In the genomic region with DNA sequence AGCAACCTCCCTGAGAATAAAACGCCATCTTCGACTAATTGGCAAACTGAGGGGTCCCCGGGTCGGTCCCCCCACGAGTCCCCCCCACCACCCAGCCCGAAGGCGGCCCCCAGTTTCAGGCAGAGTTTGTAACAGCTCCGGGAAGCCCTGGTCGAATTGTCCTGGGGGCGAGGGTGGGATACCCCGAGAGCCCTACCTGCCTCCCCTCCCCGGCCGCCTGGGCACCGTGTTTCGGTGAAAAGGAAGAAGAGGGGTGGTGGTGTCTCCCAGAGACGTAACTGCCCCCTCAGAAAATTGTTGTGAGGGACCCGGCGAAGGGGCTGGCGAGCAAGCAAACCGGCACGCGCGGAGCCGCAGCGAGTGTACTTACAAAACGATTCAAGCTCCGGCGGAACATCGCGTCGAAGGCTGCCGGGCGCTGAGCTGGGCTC, we compare ENCODE assay signal across 10 cellular contexts. TPM values are rescaled to one million over a fixed set of nuclear protein-coding genes. Genes with fewer than 3 reads are reported as not detected.
DNase-seq lines count a peak whose midpoint lies in the region; ATAC-seq and TF ChIP-seq lines count a peak whose summit lies in the region.
"Had no signal": no experiment of that assay in that cellular context is flagged by ENCODE, and none has a peak within 500 bp of the region (broad histone marks: within the 10 kb centered on the region; RNA-seq: fewer than 3 reads in every experiment).

No MANE protein-coding gene starts in this region.

- H3K4me3 ChIP-seq in OCI-LY7 (ENCODE audit: low read depth, low read length, poor library complexity, severe bottlenecking) (peak overlapping the region; percentile 81), epithelial cell of esophagus (ENCODE audit: low read length) (peak overlapping the region; percentile 59), parathyroid adenoma (ENCODE audit: low read depth, low read length) (peak overlapping the region; percentile 55)

- intact Hi-C loops in OCI-LY7 (cut with micrococcal nuclease; ENCODE audit: unreplicated experiment), result loop anchor here (2.0 kb wide), 1 partner anchor 377 kb away; no protein-coding TSS in a partner anchor

- no peaks in the 10 kb centered on the region for H3K9me3 ChIP-seq in OCI-LY7 (ENCODE audit: low read length)
- no peaks in the 10 kb centered on the region for H3K9me3 ChIP-seq in parathyroid adenoma (ENCODE audit: control insufficient read depth, low read length)

- peak overlapping the region; percentile 52 for H3K27ac ChIP-seq in OCI-LY7 (ENCODE audit: low read depth, low read length, poor library complexity, severe bottlenecking)
- H3K27ac ChIP-seq in parathyroid adenoma, result peak overlapping the region; percentile 15

- POLR2A ChIA-PET in OCI-LY7 (lab: Charles Lee), result no interaction called here

- H4K20me1 ChIP-seq in OCI-LY7 (ENCODE audit: insufficient read depth, low read length), result peaks cover 9% of the 10 kb centered on the region; the same call in 1 of the 2 replicates

- H3K4me1 ChIP-seq in OCI-LY7 (ENCODE audit: insufficient read depth, low read length, poor library complexity, severe bottlenecking) (peaks cover 31% of the 10 kb centered on the region), parathyroid adenoma (peaks cover 4% of the 10 kb centered on the region)

- H2AFZ ChIP-seq in OCI-LY7 (ENCODE audit: low read length) (0 out of 2 replicates have a peak overlapping the region, but pooled peaks have one; percentile 5), parathyroid adenoma (peak overlapping the region; percentile 73)

- no peak overlapping the region for H3K9ac ChIP-seq in parathyroid adenoma

- H3K79me2 ChIP-seq in OCI-LY7 (ENCODE audit: insufficient read depth, low read depth, low read length), result peaks cover 40% of the 10 kb centered on the region
- H3K79me2 ChIP-seq in parathyroid adenoma, result no peaks in the 10 kb centered on the region

- CTCF ChIA-PET in OCI-LY7 (lab: Charles Lee; ENCODE audit: unreplicated experiment), result no interaction called here

- no peak for TF ChIP-seq CTCF in OCI-LY7 (conservative IDR thresholded peaks at IDR 0.05; ENCODE audit: low read length)
- no peak for TF ChIP-seq CTCF in epithelial cell of esophagus (IDR thresholded peaks at IDR 0.05; ENCODE audit: insufficient read depth, low read depth, low read length, missing control alignments)
- no peak for TF ChIP-seq CTCF in parathyroid adenoma (IDR thresholded peaks at IDR 0.05)

- H3K4me2 ChIP-seq in OCI-LY7 (ENCODE audit: low read length) (peak overlapping the region; percentile 88), parathyroid adenoma (ENCODE audit: low read length) (peak overlapping the region; percentile 61)

- BruUV-seq in OCI-LY7 (replicated peaks; lab: Mats Ljungman, UMichigan), result no TSS peak

- H3K36me3 ChIP-seq in OCI-LY7 (ENCODE audit: insufficient read depth, low read length), result no peaks in the 10 kb centered on the region
- H3K36me3 ChIP-seq in parathyroid adenoma (ENCODE audit: control insufficient read depth, insufficient read depth, low read length), result no peaks in the 10 kb centered on the region

- peak; percentile 44 for DNase-seq in ELF-1 (ENCODE audit: low read depth, low spot score)
- no peak for DNase-seq in OCI-LY7 (ENCODE audit: low spot score)
- no peak for DNase-seq in epithelial cell of esophagus (ENCODE audit: low read depth)
- no peak for DNase-seq in KG1 (lab: John Stamatoyannopoulos, UW)

- no peak for ATAC-seq in HG03432 (IDR thresholded peaks at IDR 0.05; ENCODE audit: unreplicated experiment)
- no peak for ATAC-seq in HG03135 (IDR thresholded peaks at IDR 0.05; ENCODE audit: unreplicated experiment)
- no peak for ATAC-seq in HG02973 (IDR thresholded peaks at IDR 0.05; ENCODE audit: unreplicated experiment)

- H3K9me2 ChIP-seq in OCI-LY7 (ENCODE audit: insufficient read depth, low read length), result no peaks in the 10 kb centered on the region

- no peaks in the 10 kb centered on the region for H3K27me3 ChIP-seq in parathyroid adenoma (ENCODE audit: control insufficient read depth, insufficient read depth, low read length)

RNA-seq across cellular contexts. Expression of a gene that starts 1.2 kb away (rescaled TPM):
- total RNA-seq in OCI-LY7 (2014; rRNA removed; shearing (Covaris generic)), result 20.6 and 20.9 TPM in 2 replicates
- total RNA-seq in OCI-LY7 (2022), result 25.2 and 25.7 TPM in 2 replicates

RNA-seq across cellular contexts. Expression of a gene that starts 33.7 kb away (rescaled TPM):
- total RNA-seq in OCI-LY7 (2014; rRNA removed; shearing (Covaris generic)), result not detected in 2 replicates
- not detected in 2 replicates for total RNA-seq in OCI-LY7 (2022)
- total RNA-seq: LHCN-M2, renal cortical epithelial cell had no signal
